Comparison of ENCODE assay signal across 22 cellular contexts in genomic region chr20:8242827-8243764, GRCh38.
A peak's percentile ranks its signal among the peaks of the same experiment; 100 is the strongest.
DNase-seq lines count a peak whose midpoint lies in the region; ATAC-seq and TF ChIP-seq lines count a peak whose summit lies in the region.
"Had no signal": no experiment of that assay in that cellular context is flagged by ENCODE, and none has a peak within 500 bp of the region (broad histone marks: within the 10 kb centered on the region; RNA-seq: fewer than 3 reads in every experiment).

No MANE protein-coding gene starts in this region.

- TF ChIP-seq POLR2A in esophagus muscularis mucosa (IDR thresholded peaks at IDR 0.05; ENCODE audit: low read depth), result no peak

- peak; percentile 64 for ATAC-seq in Right ventricle myocardium inferior
- ATAC-seq: activated CD8-positive, alpha-beta memory T cell treated with anti-CD3 and anti-CD28 coated beads, Interleukin-2, amount 10 ng/mL, durations not matched to agents 7 days and 5 days had no signal

- no peak for TF ChIP-seq EP300 in esophagus muscularis mucosa (IDR thresholded peaks at IDR 0.05)

- H3K27me3 ChIP-seq in esophagus muscularis mucosa, result no peaks in the 10 kb centered on the region
- no peaks in the 10 kb centered on the region for H3K27me3 ChIP-seq in left ventricle myocardium inferior (ENCODE audit: low read depth)
- H3K27me3 ChIP-seq: neutrophil, uterus had no signal

- H3K27ac ChIP-seq in esophagus muscularis mucosa (replicated peaks in 1 of 4) (peak overlapping the region in 3 of 4 donors; percentile 1 to 66 (median 7)), left ventricle myocardium inferior (replicated peaks) (peak overlapping the region; percentile 72), urinary bladder (ENCODE audit: low read depth) (peak overlapping the region; percentile 10)
- H3K27ac ChIP-seq: epithelial cell of prostate, neutrophil had no signal

- H3K4me3 ChIP-seq in esophagus muscularis mucosa (no peak overlapping the region), left ventricle myocardium inferior (no peak overlapping the region), urinary bladder (ENCODE audit: low read depth, low read length) (no peak overlapping the region)
- H3K4me3 ChIP-seq: lung, uterus had no signal

- no peak for DNase-seq in Right ventricle myocardium inferior (ENCODE audit: missing footprints)
- DNase-seq in cardiac septum (ENCODE audit: low spot score), result no peak
- no peak for DNase-seq in esophagus muscularis mucosa (ENCODE audit: extremely low spot score)
- no peak for DNase-seq in left ventricle myocardium inferior
- DNase-seq in globus pallidus (ENCODE audit: low spot score), result no peak
- no peak for DNase-seq in LoVo (ENCODE audit: low spot score)
- DNase-seq in effector CD4-positive, alpha-beta T cell, result no peak
- DNase-seq: activated CD4-positive, alpha-beta T cell treated with anti-CD3 and anti-CD28 coated beads for 48 hours; activated CD8-positive, alpha-beta memory T cell treated with anti-CD3 and anti-CD28 coated beads, Interleukin-2, amount 10 ng/mL, durations not matched to agents 7 days and 5 days; activated naive CD8-positive, alpha-beta T cell treated with anti-CD3 and anti-CD28 coated beads for 36 hours; Caco-2; dermis blood vessel endothelial cell; immature natural killer cell; NCI-H1092 treated with DMSO at 0.1 percent for 48 hours; NCI-H526 treated with DMSO at 0.1 percent for 48 hours; stimulated activated CD8-positive, alpha-beta memory T cell treated with anti-CD3 and anti-CD28 coated beads, Interleukin-4, amount 100 ng/mL, for 48 hours; SW 1271; uterus had no signal

- H3K36me3 ChIP-seq in esophagus muscularis mucosa (no peaks in the 10 kb centered on the region), left ventricle myocardium inferior (no peaks in the 10 kb centered on the region), urinary bladder (ENCODE audit: insufficient read depth) (no peaks in the 10 kb centered on the region)
- H3K36me3 ChIP-seq: neutrophil, uterus had no signal

- WGBS in esophagus muscularis mucosa, result 48% methylated on average over 7 of the region's 7 CpGs
- WGBS in urinary bladder, result 52% methylated on average over 7 of the region's 7 CpGs

- TF ChIP-seq CTCF in esophagus muscularis mucosa (IDR thresholded peaks at IDR 0.05), result no peak
- no peak for TF ChIP-seq CTCF in left ventricle myocardium inferior (IDR thresholded peaks at IDR 0.05; ENCODE audit: borderline replicate concordance)

- H3K4me1 ChIP-seq in esophagus muscularis mucosa (peaks cover 20 to 55% (median 46%) of the 10 kb centered on the region in 4 donors), left ventricle myocardium inferior (peaks cover 45% of the 10 kb centered on the region), urinary bladder (ENCODE audit: insufficient read depth) (no peaks in the 10 kb centered on the region)

- no peaks in the 10 kb centered on the region for H3K9me3 ChIP-seq in esophagus muscularis mucosa
- no peaks in the 10 kb centered on the region for H3K9me3 ChIP-seq in left ventricle myocardium inferior (replicated peaks)
- H3K9me3 ChIP-seq: Caco-2, neutrophil, uterus had no signal

- intact Hi-C loops in Right ventricle myocardium inferior (cut with DNase I) (loop anchor here (5.0 kb wide), 1 partner anchor 81 kb away; no protein-coding TSS in a partner anchor), cardiac septum (cut with DNase I) (no loop called here), esophagus muscularis mucosa (cut with DNase I) (no loop called here), left ventricle myocardium inferior (cut with micrococcal nuclease) (no loop called here)

Comparison
In these comparisons a context has a peak if more than half of its experiments do, and no peak if none do; other contexts are left out.
1. H3K27ac ChIP-seq: peak in every context shown above with its lines; median percentile 72 in left ventricle myocardium inferior; 10 in urinary bladder; 7 in esophagus muscularis mucosa.